ENCODE assay signal across 13 cellular contexts in genomic region chr14:24186831-24187537, GRCh38. TPM values are rescaled to one million over a fixed set of nuclear protein-coding genes. Genes with fewer than 3 reads are reported as not detected.
A peak's percentile ranks its signal among the peaks of the same experiment; 100 is the strongest.
DNase-seq lines count a peak whose midpoint lies in the region; ATAC-seq, FAIRE-seq and TF ChIP-seq lines count a peak whose summit lies in the region.
"Had no signal": no experiment of that assay in that cellular context is flagged by ENCODE, and none has a peak within 500 bp of the region (broad histone marks: within the 10 kb centered on the region; RNA-seq: fewer than 3 reads in every experiment).

No MANE protein-coding gene starts in this region.

- peaks cover 12% of the 10 kb centered on the region for H3K4me1 Mint-ChIP-seq in MCF 10A (ENCODE audit: insufficient read depth, unreplicated experiment)
- H3K4me1 Mint-ChIP-seq in activated B cell treated with CpG ODN at 0.5 μM for 24 hours = peaks cover 23% of the 10 kb centered on the region
- peaks cover 18% of the 10 kb centered on the region for H3K4me1 Mint-ChIP-seq in memory B cell

- H3K27me3 Mint-ChIP-seq in MCF 10A (ENCODE audit: insufficient read depth, unreplicated experiment) (no peaks in the 10 kb centered on the region), activated B cell treated with CpG ODN at 0.5 μM for 24 hours (no peaks in the 10 kb centered on the region), memory B cell (no peaks in the 10 kb centered on the region)

- 93% methylated on average over 9 of the region's 9 CpGs for WGBS in prostate gland

- TF ChIP-seq CTCF in MCF 10A (IDR thresholded peaks at IDR 0.05; ENCODE audit: unreplicated experiment) (no peak), breast epithelium (IDR thresholded peaks at IDR 0.05) (no peak), activated B cell treated with CpG ODN at 0.5 μM for 24 hours (IDR thresholded peaks at IDR 0.05) (no peak), prostate gland (IDR thresholded peaks at IDR 0.05) (no peak)

- H3K9me3 Mint-ChIP-seq in MCF 10A (ENCODE audit: unreplicated experiment) (no peaks in the 10 kb centered on the region), activated B cell treated with CpG ODN at 0.5 μM for 24 hours (no peaks in the 10 kb centered on the region), memory B cell (no peaks in the 10 kb centered on the region)

- POLR2A ChIA-PET in MCF 10A (lab: Yijun Ruan, JAX) = interaction anchor here (2.7 to 4.0 kb wide), 2 partner anchors 40 to 77 kb away, joined by 9 to 25 read pairs; partner anchors contain the start of genes PSME2 and RNF31
- POLR2A ChIA-PET in activated B cell treated with CpG ODN at 0.5 μM for 24 hours (lab: Charles Lee) = interaction anchor here (0.6 to 3.7 kb wide), 7 partner anchors 15 to 243 kb away, joined by 3 to 44 read pairs (median 4); partner anchors contain the start of genes CHMP4A, DHRS1, IRF9 and KHNYN

- CTCF ChIA-PET in MCF 10A (lab: Yijun Ruan, JAX) = interaction anchor here (0.5 to 7.0 kb wide), 6 partner anchors 10 to 1234 kb away, joined by 3 to 51 read pairs (median 4); partner anchors contain the start of gene IRF9
- CTCF ChIA-PET in activated B cell treated with CpG ODN at 0.5 μM for 24 hours (lab: Charles Lee) = interaction anchor here (2.6 kb wide), 1 partner anchor 110 kb away, joined by 9 read pairs; no protein-coding TSS in a partner anchor

- H3K4me3 Mint-ChIP-seq in MCF 10A (ENCODE audit: unreplicated experiment) (peak overlapping the region; percentile 81), activated B cell treated with CpG ODN at 0.5 μM for 24 hours (peak overlapping the region; percentile 45), memory B cell (peak overlapping the region; percentile 75)

- no peaks in the 10 kb centered on the region for H3K9me3 ChIP-seq in breast epithelium
- H3K9me3 ChIP-seq in prostate gland = no peaks in the 10 kb centered on the region
- H3K9me3 ChIP-seq: esophagus squamous epithelium had no signal

- H3K4me3 ChIP-seq in breast epithelium (no peak overlapping the region), prostate gland (no peak overlapping the region)

- H3K36me3 ChIP-seq in breast epithelium = peaks cover 5% of the 10 kb centered on the region
- H3K36me3 ChIP-seq in prostate gland = peaks cover 0 to 26% of the 10 kb centered on the region in 2 donors

- intact Hi-C loops in MCF 10A (cut with micrococcal nuclease) (no loop called here), breast epithelium (cut with DNase I; ENCODE audit: low total_unique reads) (no loop called here), activated B cell treated with CpG ODN at 0.5 μM for 24 hours (cut with micrococcal nuclease) (no loop called here), prostate gland (cut with DNase I) (no loop called here)

- no peaks in the 10 kb centered on the region for H3K27me3 ChIP-seq in breast epithelium
- H3K27me3 ChIP-seq in prostate gland (replicated peaks; ENCODE audit: insufficient read depth) = no peaks in the 10 kb centered on the region
- H3K27me3 ChIP-seq: esophagus squamous epithelium had no signal

- H3K27ac ChIP-seq in breast epithelium (peak overlapping the region in 1 of 2 donors; percentile 80), prostate gland (no peak overlapping the region)

- H3K4me1 ChIP-seq in breast epithelium = peaks cover 0 to 8% of the 10 kb centered on the region in 2 donors
- H3K4me1 ChIP-seq in prostate gland (replicated peaks) = peaks cover 4% of the 10 kb centered on the region

- no peak for TF ChIP-seq POLR2A in breast epithelium (IDR thresholded peaks at IDR 0.05)
- TF ChIP-seq POLR2A in prostate gland (IDR thresholded peaks at IDR 0.05) = no peak

- H3K36me3 Mint-ChIP-seq in MCF 10A (ENCODE audit: insufficient read depth, unreplicated experiment) = peaks cover 54% of the 10 kb centered on the region
- H3K36me3 Mint-ChIP-seq in activated B cell treated with CpG ODN at 0.5 μM for 24 hours (ENCODE audit: low read depth) = peaks cover 71% of the 10 kb centered on the region
- peaks cover 10% of the 10 kb centered on the region for H3K36me3 Mint-ChIP-seq in memory B cell

- no peak for ATAC-seq in activated B cell treated with CpG ODN at 0.5 μM for 24 hours (ENCODE audit: low read depth)
- no peak for ATAC-seq in memory B cell (ENCODE audit: low read depth)
- no peak for ATAC-seq in GM19463 (IDR thresholded peaks at IDR 0.05; ENCODE audit: unreplicated experiment)

- DNase-seq in MCF 10A (ENCODE audit: unreplicated experiment) (no peak), breast epithelium (ENCODE audit: low spot score in 2 of 2) (no peak), activated B cell treated with CpG ODN at 0.5 μM for 24 hours (no peak), memory B cell (ENCODE audit: low spot score in 2 of 2) (no peak), prostate gland (ENCODE audit: low spot score) (no peak), frontal cortex (ENCODE audit: low spot score in 2 of 2) (no peak), cerebellum (ENCODE audit: low spot score) (no peak)
- DNase-seq: esophagus squamous epithelium, GOT3, NCI-H2227 treated with DMSO at 0.1 percent for 48 hours, nucleus accumbens, Right ventricle myocardium superior had no signal

- BruUV-seq in MCF 10A (replicated peaks; lab: Mats Ljungman, UMichigan) = no TSS peak

- H3K27ac Mint-ChIP-seq in MCF 10A (ENCODE audit: low read depth, unreplicated experiment) (no peak overlapping the region), activated B cell treated with CpG ODN at 0.5 μM for 24 hours (no peak overlapping the region), memory B cell (peak overlapping the region; percentile 40)

- no peak for FAIRE-seq in frontal cortex (lab: Jason Lieb, UNC)

RNA-seq across cellular contexts. Expression of gene IPO4, which starts 1.6 kb away (rescaled TPM):
- total RNA-seq in MCF 10A (2022) (57.2 and 100 TPM in 2 replicates), breast epithelium (10 to 100 TPM; 17.0 to 41.6 (median 21.7) TPM), activated B cell treated with CpG ODN at 0.5 μM for 24 hours (76.4 and 80.3 TPM in 2 replicates), prostate gland (10 to 100 TPM; 42.6 to 44.5 TPM), frontal cortex (12.6 TPM), cerebellum (14.5 TPM)

RNA-seq across cellular contexts. Expression of gene TM9SF1, which starts 8.3 kb away (rescaled TPM):
- total RNA-seq in MCF 10A (2022) = 67.8 and 103 TPM in 2 replicates
- total RNA-seq in breast epithelium = 10 to 100 TPM; 52.3 to 75.7 (median 71.1) TPM
- 24.5 and 26.3 TPM in 2 replicates for total RNA-seq in activated B cell treated with CpG ODN at 0.5 μM for 24 hours
- 100 to 1,000 TPM in 1 of 2 donors, 10 to 100 TPM in 1; 68.9 to 113 TPM for total RNA-seq in prostate gland
- total RNA-seq in frontal cortex = 9.8 TPM
- 18.9 TPM for total RNA-seq in cerebellum

RNA-seq across cellular contexts. Expression of gene REC8, which starts 15.1 kb away (rescaled TPM):
- total RNA-seq in MCF 10A (2022) (6.1 and 12.1 TPM in 2 replicates), breast epithelium (10 to 100 TPM in 1 of 3 donors, 1 to 10 TPM in 2; 2.9 to 10.2 (median 6.6) TPM), activated B cell treated with CpG ODN at 0.5 μM for 24 hours (27.0 and 35.3 TPM in 2 replicates), prostate gland (10 to 100 TPM in 1 of 2 donors, 1 to 10 TPM in 1; 5.6 to 25.4 TPM), frontal cortex (15.1 TPM), cerebellum (37.9 TPM)

RNA-seq across cellular contexts. Expression of gene TSSK4, which starts 18.5 kb away (rescaled TPM):
- total RNA-seq in MCF 10A (2022) = 0.68 and 1.2 TPM in 2 replicates
- 1 to 10 TPM in 1 of 3 donors, not detected in 2; 1.3 TPM for total RNA-seq in breast epithelium
- total RNA-seq in activated B cell treated with CpG ODN at 0.5 μM for 24 hours = 0.66 and 0.98 TPM in 2 replicates
- total RNA-seq in prostate gland = 1 to 10 TPM in 1 of 2 donors, not detected in 1; 1.2 TPM
- total RNA-seq in frontal cortex = not detected
- 0.27 TPM for total RNA-seq in cerebellum
- total RNA-seq: esophagus squamous epithelium, Right ventricle myocardium superior had no signal

RNA-seq across cellular contexts. Expression of gene IRF9, which starts 25.9 kb away (rescaled TPM):
- total RNA-seq in MCF 10A (2022) = 13.6 and 23.8 TPM in 2 replicates
- 10 to 100 TPM; 44.6 to 76.0 (median 54.7) TPM for total RNA-seq in breast epithelium
- 221 and 229 TPM in 2 replicates for total RNA-seq in activated B cell treated with CpG ODN at 0.5 μM for 24 hours
- 10 to 100 TPM; 61.5 to 82.9 TPM for total RNA-seq in prostate gland
- total RNA-seq in frontal cortex = 12.2 TPM
- 14.0 TPM for total RNA-seq in cerebellum
